37 cellular contexts compared by ENCODE assay signal in the genomic region with DNA sequence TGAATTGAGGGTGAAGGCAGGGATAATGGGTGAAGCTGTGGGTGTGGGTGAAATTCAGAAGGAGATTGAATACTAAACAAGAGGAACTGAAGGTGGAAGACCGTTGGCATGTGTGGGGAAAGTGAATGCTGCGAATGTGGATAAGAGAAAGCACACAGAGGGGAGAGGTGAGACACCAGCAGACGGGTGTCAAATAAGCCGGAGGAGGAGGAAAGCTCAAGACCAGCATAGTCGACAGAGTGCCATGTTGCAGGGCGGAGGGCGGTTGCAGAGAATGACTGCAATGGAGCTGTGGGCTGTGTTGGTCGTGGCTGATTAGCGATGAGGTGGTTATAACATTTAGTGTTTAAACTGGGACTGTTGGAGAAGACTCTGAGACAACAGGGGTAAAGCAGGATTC. TPM values are rescaled to one million over a fixed set of nuclear protein-coding genes. Genes with fewer than 3 reads are reported as not detected.
"Had no signal": no experiment of that assay in that cellular context is flagged by ENCODE, and none has a peak within 500 bp of the region (broad histone marks: within the 10 kb centered on the region; RNA-seq: fewer than 3 reads in every experiment).

No MANE protein-coding gene starts in this region.

- H3K4me1 ChIP-seq: ascending aorta had no signal

- H3K9me3 ChIP-seq: ascending aorta, Peyer's patch had no signal

- H3K27ac ChIP-seq: ascending aorta, Peyer's patch, VCaP had no signal

- H3K4me3 ChIP-seq: ascending aorta, MG63, Peyer's patch had no signal

- H3K27me3 ChIP-seq: ascending aorta, MG63, Peyer's patch had no signal

- DNase-seq: activated B cell treated with CpG ODN at 0.5 μM for 24 hours; activated CD4-positive, alpha-beta memory T cell treated with anti-CD3 and anti-CD28 coated beads for 36 hours; activated CD4-positive, alpha-beta T cell treated with anti-CD3 and anti-CD28 coated beads for 4 hours; activated CD4-positive, alpha-beta T cell treated with anti-CD3 and anti-CD28 coated beads, Interleukin-2, amount 50 U/mL, for 1 hour; activated CD4-positive, CD25-positive, alpha-beta regulatory T cell treated with anti-CD3 and anti-CD28 coated beads, Interleukin-2, amount 50 U/mL, for 72 hours; activated CD8-positive, alpha-beta memory T cell treated with anti-CD3 and anti-CD28 coated beads, Interleukin-2, amount 50 U/mL, for 4 hours; activated naive CD4-positive, alpha-beta T cell; activated naive CD8-positive, alpha-beta T cell treated with anti-CD3 and anti-CD28 coated beads, Interleukin-2, amount 10 ng/mL, durations not matched to agents 7 days and 5 days; activated T-cell treated with anti-CD3 and anti-CD28 coated beads for 4 hours; activated T-cell treated with anti-CD3 and anti-CD28 coated beads, Interleukin-2, amount 50 U/mL, for 4 hours; amygdala; caudate nucleus; cerebellar nuclear complex; Kasumi-1; MG63; NCI-H1048; NCI-H1105 treated with DMSO at 0.1 percent for 48 hours; NCI-H1436; NCI-H1694; NCI-H1930; NCI-H345; NCI-H524 treated with DMSO at 0.1 percent for 48 hours; NCI-H748 treated with DMSO at 0.1 percent for 48 hours; NK-92 treated with Interleukin-12 subunit alpha and Interleukin-12 subunit beta, amount 100 ng/mL, for 24 hours; PC-3; Peyer's patch; RPMI8226; SW 1271; T-helper 1 cell; T-helper 2 cell; T-helper 9 cell had no signal

- ATAC-seq: activated T-cell treated with anti-CD3 and anti-CD28 coated beads, Interleukin-2, amount 50 U/mL, for 4 hours; PC-3; Right ventricle myocardium inferior had no signal

- H3K36me3 ChIP-seq: ascending aorta, MG63, Peyer's patch had no signal

RNA-seq across cellular contexts. Expression of a gene that starts 16.4 kb away (rescaled TPM):
- total RNA-seq: activated B cell treated with CpG ODN at 0.5 μM for 24 hours; activated CD4-positive, alpha-beta memory T cell treated with anti-CD3 and anti-CD28 coated beads for 36 hours; activated naive CD8-positive, alpha-beta T cell treated with anti-CD3 and anti-CD28 coated beads, Interleukin-2, amount 10 ng/mL, durations not matched to agents 7 days and 5 days; activated T-cell treated with anti-CD3 and anti-CD28 coated beads, Interleukin-2, amount 50 U/mL, for 4 hours; activated T-helper 1 cell treated with anti-CD3 and anti-CD28 coated beads, Interleukin-12 subunit alpha, Interleukin-12 subunit beta, Interleukin-2, Interleukin-4 antibody, amounts not matched to agents 30 ng/mL and 10 ng/mL and 1 ng/mL, durations not matched to agents 14 hours and 24 hours and 36 hours; ascending aorta; NCI-H460; PC-3 had no signal

RNA-seq across cellular contexts. Expression of a gene that starts 57.8 kb away (rescaled TPM):
- total RNA-seq: activated B cell treated with CpG ODN at 0.5 μM for 24 hours; activated CD4-positive, alpha-beta memory T cell treated with anti-CD3 and anti-CD28 coated beads for 36 hours; activated naive CD8-positive, alpha-beta T cell treated with anti-CD3 and anti-CD28 coated beads, Interleukin-2, amount 10 ng/mL, durations not matched to agents 7 days and 5 days; activated T-cell treated with anti-CD3 and anti-CD28 coated beads, Interleukin-2, amount 50 U/mL, for 4 hours; activated T-helper 1 cell treated with anti-CD3 and anti-CD28 coated beads, Interleukin-12 subunit alpha, Interleukin-12 subunit beta, Interleukin-2, Interleukin-4 antibody, amounts not matched to agents 30 ng/mL and 10 ng/mL and 1 ng/mL, durations not matched to agents 14 hours and 24 hours and 36 hours; ascending aorta; NCI-H460; PC-3; Peyer's patch had no signal
- polyA plus RNA-seq: adipose tissue had no signal
